1 cellular context compared by ENCODE assay signal in the genomic region with DNA sequence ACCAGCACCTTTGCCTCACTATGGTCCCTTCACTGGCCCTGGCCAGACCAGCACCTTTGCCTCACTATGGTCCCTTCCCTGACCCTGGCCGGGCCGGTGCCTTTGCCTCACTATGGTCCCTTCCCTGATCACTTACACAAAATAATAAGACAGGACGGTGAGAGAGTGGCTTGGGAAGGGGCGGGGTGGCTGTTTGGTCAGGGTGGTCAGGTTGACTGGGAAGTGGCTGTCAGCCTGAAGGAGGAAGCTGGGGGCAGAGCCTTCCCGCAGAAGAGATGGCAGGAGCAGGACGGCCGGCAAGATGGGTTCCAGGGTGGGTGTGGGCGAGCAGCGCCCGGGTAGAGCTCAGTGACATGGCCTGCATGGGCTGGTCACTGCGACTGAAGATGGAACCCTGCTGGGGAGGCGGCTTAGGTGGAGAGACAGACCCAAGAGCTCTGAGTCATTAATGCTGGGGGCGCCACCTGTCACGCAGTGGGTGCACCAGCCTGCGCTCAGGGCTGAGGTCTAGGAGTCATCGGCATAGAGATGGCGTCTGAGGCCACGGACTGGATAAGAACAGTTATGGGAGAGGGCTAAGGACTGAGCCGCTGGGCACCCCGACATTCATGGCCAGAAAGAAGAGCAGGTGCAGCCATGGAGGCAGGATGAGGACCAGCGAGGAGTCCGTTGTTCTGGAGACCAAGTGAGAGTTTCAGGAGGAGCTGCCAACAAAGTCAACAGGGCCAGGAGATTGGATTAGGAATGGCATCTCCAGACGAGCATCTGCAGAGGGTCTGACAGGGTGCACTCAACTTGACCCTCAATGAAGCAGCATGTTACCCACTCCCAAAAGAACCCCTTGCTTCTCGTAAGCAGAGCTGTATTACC.
TF ChIP-seq lines count a peak whose summit lies in the region.

No MANE protein-coding gene starts in this region.

TF ChIP-seq in GM23338, 12 proteins besides CTCF, POLR2A, EP300 and RAD21 (continued from another document):
- TF ChIP-seq, protein P1, sequence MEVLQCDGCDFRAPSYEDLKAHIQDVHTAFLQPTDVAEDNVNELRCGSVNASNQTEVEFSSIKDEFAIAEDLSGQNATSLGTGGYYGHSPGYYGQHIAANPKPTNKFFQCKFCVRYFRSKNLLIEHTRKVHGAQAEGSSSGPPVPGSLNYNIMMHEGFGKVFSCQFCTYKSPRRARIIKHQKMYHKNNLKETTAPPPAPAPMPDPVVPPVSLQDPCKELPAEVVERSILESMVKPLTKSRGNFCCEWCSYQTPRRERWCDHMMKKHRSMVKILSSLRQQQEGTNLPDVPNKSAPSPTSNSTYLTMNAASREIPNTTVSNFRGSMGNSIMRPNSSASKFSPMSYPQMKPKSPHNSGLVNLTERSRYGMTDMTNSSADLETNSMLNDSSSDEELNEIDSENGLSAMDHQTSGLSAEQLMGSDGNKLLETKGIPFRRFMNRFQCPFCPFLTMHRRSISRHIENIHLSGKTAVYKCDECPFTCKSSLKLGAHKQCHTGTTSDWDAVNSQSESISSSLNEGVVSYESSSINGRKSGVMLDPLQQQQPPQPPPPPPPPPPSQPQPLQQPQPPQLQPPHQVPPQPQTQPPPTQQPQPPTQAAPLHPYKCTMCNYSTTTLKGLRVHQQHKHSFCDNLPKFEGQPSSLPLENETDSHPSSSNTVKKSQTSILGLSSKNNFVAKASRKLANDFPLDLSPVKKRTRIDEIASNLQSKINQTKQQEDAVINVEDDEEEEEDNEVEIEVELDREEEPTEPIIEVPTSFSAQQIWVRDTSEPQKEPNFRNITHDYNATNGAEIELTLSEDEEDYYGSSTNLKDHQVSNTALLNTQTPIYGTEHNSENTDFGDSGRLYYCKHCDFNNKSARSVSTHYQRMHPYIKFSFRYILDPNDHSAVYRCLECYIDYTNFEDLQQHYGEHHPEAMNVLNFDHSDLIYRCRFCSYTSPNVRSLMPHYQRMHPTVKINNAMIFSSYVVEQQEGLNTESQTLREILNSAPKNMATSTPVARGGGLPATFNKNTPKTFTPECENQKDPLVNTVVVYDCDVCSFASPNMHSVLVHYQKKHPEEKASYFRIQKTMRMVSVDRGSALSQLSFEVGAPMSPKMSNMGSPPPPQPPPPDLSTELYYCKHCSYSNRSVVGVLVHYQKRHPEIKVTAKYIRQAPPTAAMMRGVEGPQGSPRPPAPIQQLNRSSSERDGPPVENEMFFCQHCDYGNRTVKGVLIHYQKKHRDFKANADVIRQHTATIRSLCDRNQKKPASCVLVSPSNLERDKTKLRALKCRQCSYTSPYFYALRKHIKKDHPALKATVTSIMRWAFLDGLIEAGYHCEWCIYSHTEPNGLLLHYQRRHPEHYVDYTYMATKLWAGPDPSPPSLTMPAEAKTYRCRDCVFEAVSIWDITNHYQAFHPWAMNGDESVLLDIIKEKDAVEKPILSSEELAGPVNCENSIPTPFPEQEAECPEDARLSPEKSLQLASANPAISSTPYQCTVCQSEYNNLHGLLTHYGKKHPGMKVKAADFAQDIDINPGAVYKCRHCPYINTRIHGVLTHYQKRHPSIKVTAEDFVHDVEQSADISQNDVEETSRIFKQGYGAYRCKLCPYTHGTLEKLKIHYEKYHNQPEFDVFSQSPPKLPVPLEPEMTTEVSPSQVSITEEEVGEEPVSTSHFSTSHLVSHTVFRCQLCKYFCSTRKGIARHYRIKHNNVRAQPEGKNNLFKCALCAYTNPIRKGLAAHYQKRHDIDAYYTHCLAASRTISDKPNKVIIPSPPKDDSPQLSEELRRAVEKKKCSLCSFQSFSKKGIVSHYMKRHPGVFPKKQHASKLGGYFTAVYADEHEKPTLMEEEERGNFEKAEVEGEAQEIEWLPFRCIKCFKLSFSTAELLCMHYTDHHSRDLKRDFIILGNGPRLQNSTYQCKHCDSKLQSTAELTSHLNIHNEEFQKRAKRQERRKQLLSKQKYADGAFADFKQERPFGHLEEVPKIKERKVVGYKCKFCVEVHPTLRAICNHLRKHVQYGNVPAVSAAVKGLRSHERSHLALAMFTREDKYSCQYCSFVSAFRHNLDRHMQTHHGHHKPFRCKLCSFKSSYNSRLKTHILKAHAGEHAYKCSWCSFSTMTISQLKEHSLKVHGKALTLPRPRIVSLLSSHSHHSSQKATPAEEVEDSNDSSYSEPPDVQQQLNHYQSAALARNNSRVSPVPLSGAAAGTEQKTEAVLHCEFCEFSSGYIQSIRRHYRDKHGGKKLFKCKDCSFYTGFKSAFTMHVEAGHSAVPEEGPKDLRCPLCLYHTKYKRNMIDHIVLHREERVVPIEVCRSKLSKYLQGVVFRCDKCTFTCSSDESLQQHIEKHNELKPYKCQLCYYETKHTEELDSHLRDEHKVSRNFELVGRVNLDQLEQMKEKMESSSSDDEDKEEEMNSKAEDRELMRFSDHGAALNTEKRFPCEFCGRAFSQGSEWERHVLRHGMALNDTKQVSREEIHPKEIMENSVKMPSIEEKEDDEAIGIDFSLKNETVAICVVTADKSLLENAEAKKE (CRISPR knock-in tag; IDR thresholded peaks at IDR 0.05), result no peak
- TF ChIP-seq NANOG (IDR thresholded peaks at IDR 0.05; ENCODE audit: borderline replicate concordance), result no peak
- no peak for TF ChIP-seq ZNF114 (CRISPR knock-in tag; IDR thresholded peaks at IDR 0.05)
- no peak for TF ChIP-seq ETS1 (IDR thresholded peaks at IDR 0.05)
- TF ChIP-seq, protein P2, sequence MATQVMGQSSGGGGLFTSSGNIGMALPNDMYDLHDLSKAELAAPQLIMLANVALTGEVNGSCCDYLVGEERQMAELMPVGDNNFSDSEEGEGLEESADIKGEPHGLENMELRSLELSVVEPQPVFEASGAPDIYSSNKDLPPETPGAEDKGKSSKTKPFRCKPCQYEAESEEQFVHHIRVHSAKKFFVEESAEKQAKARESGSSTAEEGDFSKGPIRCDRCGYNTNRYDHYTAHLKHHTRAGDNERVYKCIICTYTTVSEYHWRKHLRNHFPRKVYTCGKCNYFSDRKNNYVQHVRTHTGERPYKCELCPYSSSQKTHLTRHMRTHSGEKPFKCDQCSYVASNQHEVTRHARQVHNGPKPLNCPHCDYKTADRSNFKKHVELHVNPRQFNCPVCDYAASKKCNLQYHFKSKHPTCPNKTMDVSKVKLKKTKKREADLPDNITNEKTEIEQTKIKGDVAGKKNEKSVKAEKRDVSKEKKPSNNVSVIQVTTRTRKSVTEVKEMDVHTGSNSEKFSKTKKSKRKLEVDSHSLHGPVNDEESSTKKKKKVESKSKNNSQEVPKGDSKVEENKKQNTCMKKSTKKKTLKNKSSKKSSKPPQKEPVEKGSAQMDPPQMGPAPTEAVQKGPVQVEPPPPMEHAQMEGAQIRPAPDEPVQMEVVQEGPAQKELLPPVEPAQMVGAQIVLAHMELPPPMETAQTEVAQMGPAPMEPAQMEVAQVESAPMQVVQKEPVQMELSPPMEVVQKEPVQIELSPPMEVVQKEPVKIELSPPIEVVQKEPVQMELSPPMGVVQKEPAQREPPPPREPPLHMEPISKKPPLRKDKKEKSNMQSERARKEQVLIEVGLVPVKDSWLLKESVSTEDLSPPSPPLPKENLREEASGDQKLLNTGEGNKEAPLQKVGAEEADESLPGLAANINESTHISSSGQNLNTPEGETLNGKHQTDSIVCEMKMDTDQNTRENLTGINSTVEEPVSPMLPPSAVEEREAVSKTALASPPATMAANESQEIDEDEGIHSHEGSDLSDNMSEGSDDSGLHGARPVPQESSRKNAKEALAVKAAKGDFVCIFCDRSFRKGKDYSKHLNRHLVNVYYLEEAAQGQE (IDR thresholded peaks at IDR 0.05; ENCODE audit: unreplicated experiment), result no peak
- TF ChIP-seq POLR2AphosphoS5 (IDR thresholded peaks at IDR 0.05; ENCODE audit: low read depth), result no peak
- TF ChIP-seq EZH2 (IDR thresholded peaks at IDR 0.05; ENCODE audit: low read depth, unreplicated experiment), result no peak
- TF ChIP-seq EZH2phosphoT487 (IDR thresholded peaks at IDR 0.05; ENCODE audit: unreplicated experiment), result no peak
- no peak for TF ChIP-seq ZNF331 (CRISPR knock-in tag; IDR thresholded peaks at IDR 0.05; ENCODE audit: low read depth)
- TF ChIP-seq JUNB (IDR thresholded peaks at IDR 0.05; ENCODE audit: unreplicated experiment), result no peak
TF ChIP-seq in GM23338: peak in this region for 0.
